24 cellular contexts compared by ENCODE assay signal in the genomic region with DNA sequence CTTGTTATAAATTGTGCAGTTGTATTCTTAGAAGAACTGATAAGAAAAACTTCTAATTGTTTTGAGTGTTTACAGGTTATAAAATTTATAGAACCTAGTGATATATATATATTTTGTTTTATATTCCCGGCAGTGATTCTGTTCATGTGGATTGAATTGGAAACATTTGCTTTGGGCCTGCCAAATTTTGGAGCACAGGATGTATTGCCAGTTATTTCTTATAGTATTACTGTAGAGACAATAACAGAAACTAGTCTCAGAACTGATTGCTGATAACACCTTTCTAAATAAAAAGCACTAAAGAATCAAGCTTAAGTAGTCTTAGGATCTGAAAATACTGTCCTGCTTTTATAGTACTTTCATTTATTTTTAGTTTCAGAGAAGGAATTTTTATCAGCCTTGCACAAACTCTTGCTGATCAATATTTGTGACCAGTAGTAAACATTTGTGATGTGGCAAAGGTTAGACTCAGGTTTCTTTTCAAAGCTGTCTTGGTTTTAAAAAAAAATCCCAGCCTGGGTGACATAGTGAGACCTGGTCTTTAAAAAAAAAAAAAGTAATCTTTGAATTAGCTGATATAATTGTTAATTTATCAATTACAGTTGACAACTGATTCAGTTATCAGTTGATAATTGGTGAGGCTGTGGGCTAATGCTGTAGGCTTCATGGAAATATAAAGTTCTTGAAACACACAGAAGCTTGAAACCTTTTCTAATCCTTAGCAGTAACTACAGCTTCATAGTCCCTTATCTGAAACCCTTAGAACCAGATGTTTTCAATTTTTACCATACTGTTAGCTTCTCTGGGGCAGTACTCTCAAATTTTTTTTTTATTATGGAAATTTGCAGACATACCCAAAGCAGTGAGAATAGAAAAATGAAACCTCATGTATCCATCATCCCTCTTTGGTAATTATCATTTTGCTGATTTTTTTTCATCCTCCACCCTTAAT.
"Had no signal": no experiment of that assay in that cellular context is flagged by ENCODE, and none has a peak within 500 bp of the region (broad histone marks: within the 10 kb centered on the region; RNA-seq: fewer than 3 reads in every experiment).

No MANE protein-coding gene starts in this region.

- H3K4me1 Mint-ChIP-seq: endodermal cell, memory B cell, neural progenitor cell had no signal

- DNase-seq: effector CD4-positive, alpha-beta T cell; endodermal cell; erythroblast; glutamatergic neuron; islet precursor cell; left lung; lower lobe of right lung; midbrain; nucleus accumbens; ovary; stimulated activated CD4-positive, alpha-beta T cell treated with anti-CD3 and anti-CD28 coated beads, Interleukin-4, amount 100 ng/mL, for 1 hour; stimulated activated CD8-positive, alpha-beta memory T cell treated with anti-CD3 and anti-CD28 coated beads, Interleukin-4, amount 100 ng/mL, for 48 hours; tibial artery; upper lobe of left lung; uterus had no signal

- H2AFZ ChIP-seq: neural progenitor cell had no signal

- H3K9me3 ChIP-seq: gastroesophageal sphincter, left lung, lower lobe of right lung, ovary, right atrium auricular region, tibial artery, upper lobe of left lung, uterus had no signal

- H3K4me2 ChIP-seq: neural progenitor cell, smooth muscle cell had no signal

- ATAC-seq: gastroesophageal sphincter; left lung; lower lobe of right lung; natural killer cell treated with Interleukin-12 subunit alpha and Interleukin-12 subunit beta and Interleukin-15 and Interleukin-18, amount 100 ng/mL, for 72 hours; stimulated activated effector memory CD8-positive, alpha-beta T cell treated with anti-CD3 and anti-CD28 coated beads, Interleukin-12 subunit alpha, Interleukin-12 subunit beta, amount 100 ng/mL, for 72 hours had no signal

- H3K27ac ChIP-seq: coronary artery, gastroesophageal sphincter, left lung, lower lobe of right lung, neural progenitor cell, ovary, right atrium auricular region, tibial artery, upper lobe of left lung, uterus had no signal

- H3K27ac Mint-ChIP-seq: endodermal cell; memory B cell; natural killer cell treated with Interleukin-12 subunit alpha and Interleukin-12 subunit beta and Interleukin-15 and Interleukin-18, amount 100 ng/mL, for 72 hours; neural progenitor cell; stimulated activated effector memory CD8-positive, alpha-beta T cell treated with anti-CD3 and anti-CD28 coated beads, Interleukin-12 subunit alpha, Interleukin-12 subunit beta, amount 100 ng/mL, for 72 hours; stimulated activated naive CD8-positive, alpha-beta T cell treated with anti-CD3 and anti-CD28 coated beads, Interleukin-15, Interleukin-2, amounts not matched to agents 100 ng/mL and 50 ng/mL, for 24 hours had no signal

- H3K4me3 ChIP-seq: coronary artery, gastroesophageal sphincter, left lung, lower lobe of right lung, neural progenitor cell, ovary, right atrium auricular region, smooth muscle cell, tibial artery, upper lobe of left lung, uterus had no signal

- H3K27me3 ChIP-seq: gastroesophageal sphincter, left lung, neural progenitor cell, ovary, right atrium auricular region, tibial artery, upper lobe of left lung, uterus had no signal

- H3K4me1 ChIP-seq: gastroesophageal sphincter, left lung, lower lobe of right lung, neural progenitor cell, right atrium auricular region, tibial artery, upper lobe of left lung, uterus had no signal

- H3K9me3 Mint-ChIP-seq: endodermal cell; memory B cell; natural killer cell treated with Interleukin-12 subunit alpha and Interleukin-12 subunit beta and Interleukin-15 and Interleukin-18, amount 100 ng/mL, for 72 hours; neural progenitor cell; stimulated activated effector memory CD8-positive, alpha-beta T cell treated with anti-CD3 and anti-CD28 coated beads, Interleukin-12 subunit alpha, Interleukin-12 subunit beta, amount 100 ng/mL, for 72 hours; stimulated activated naive CD8-positive, alpha-beta T cell treated with anti-CD3 and anti-CD28 coated beads, Interleukin-15, Interleukin-2, amounts not matched to agents 100 ng/mL and 50 ng/mL, for 24 hours had no signal

- H3K27me3 Mint-ChIP-seq: memory B cell; natural killer cell treated with Interleukin-12 subunit alpha and Interleukin-12 subunit beta and Interleukin-15 and Interleukin-18, amount 100 ng/mL, for 72 hours; stimulated activated naive CD8-positive, alpha-beta T cell treated with anti-CD3 and anti-CD28 coated beads, Interleukin-15, Interleukin-2, amounts not matched to agents 100 ng/mL and 50 ng/mL, for 24 hours had no signal

- H3K9ac ChIP-seq: neural progenitor cell had no signal

- H3K36me3 ChIP-seq: lower lobe of right lung, neural progenitor cell, ovary, right atrium auricular region, uterus had no signal

- H3K4me3 Mint-ChIP-seq: endodermal cell; memory B cell; natural killer cell treated with Interleukin-12 subunit alpha and Interleukin-12 subunit beta and Interleukin-15 and Interleukin-18, amount 100 ng/mL, for 72 hours; neural progenitor cell; stimulated activated effector memory CD8-positive, alpha-beta T cell treated with anti-CD3 and anti-CD28 coated beads, Interleukin-12 subunit alpha, Interleukin-12 subunit beta, amount 100 ng/mL, for 72 hours; stimulated activated naive CD8-positive, alpha-beta T cell treated with anti-CD3 and anti-CD28 coated beads, Interleukin-15, Interleukin-2, amounts not matched to agents 100 ng/mL and 50 ng/mL, for 24 hours had no signal
